Comparison of ENCODE assay signal across 9 cellular contexts in genomic region chr19:19387108-19387507, GRCh38. TPM values are rescaled to one million over a fixed set of nuclear protein-coding genes. Genes with fewer than 3 reads are reported as not detected.
DNase-seq lines count a peak whose midpoint lies in the region; ATAC-seq and TF ChIP-seq lines count a peak whose summit lies in the region.
"Had no signal": no experiment of that assay in that cellular context is flagged by ENCODE, and none has a peak within 500 bp of the region (broad histone marks: within the 10 kb centered on the region; RNA-seq: fewer than 3 reads in every experiment).

No MANE protein-coding gene starts in this region.

- H4K20me1 ChIP-seq in HCT116 (ENCODE audit: insufficient read depth) (no peaks in the 10 kb centered on the region), smooth muscle cell (ENCODE audit: low read depth) (peaks cover 7% of the 10 kb centered on the region)

- H3K9ac ChIP-seq in HCT116 (ENCODE audit: low read length) (peak overlapping the region; percentile 97), smooth muscle cell (ENCODE audit: low read depth) (peak overlapping the region; percentile 96)

- peak overlapping the region; percentile 92 to 94 for H3K4me3 ChIP-seq in HCT116 (replicated peaks in 1 of 2; ENCODE audit: low read depth in 1 of 2, low read length in 2 of 2)
- peak overlapping the region; percentile 84 for H3K4me3 ChIP-seq in WERI-Rb-1 (ENCODE audit: low read depth, low read length)
- peak overlapping the region; percentile 77 to 94 for H3K4me3 ChIP-seq in foreskin fibroblast (ENCODE audit: low read depth in 1 of 2, low read length in 2 of 2)
- peak overlapping the region; percentile 85 for H3K4me3 ChIP-seq in smooth muscle cell

- no peak overlapping the region for H2AFZ ChIP-seq in HCT116 (ENCODE audit: low read depth, low read length, poor library complexity, severe bottlenecking)
- no peak overlapping the region for H2AFZ ChIP-seq in smooth muscle cell (ENCODE audit: low read depth)

- intact Hi-C loops in HCT116 (cut with micrococcal nuclease): no loop called here

- no peak for TF ChIP-seq POLR2A in HCT116 (IDR thresholded peaks at IDR 0.05; ENCODE audit: borderline replicate concordance, extremely low read depth, insufficient read depth, insufficient read length)

- TF ChIP-seq CTCF in HCT116 (IDR thresholded peaks at IDR 0.05 in 2 of 3, conservative IDR thresholded peaks at IDR 0.05 in 1 of 3; ENCODE audit: borderline replicate concordance in 1 of 3, insufficient read depth in 1 of 3, low read depth in 2 of 3, low read length in 2 of 3): no peak
- no peak for TF ChIP-seq CTCF in WERI-Rb-1 (IDR thresholded peaks at IDR 0.05; ENCODE audit: low read depth, low read length)
- no peak for TF ChIP-seq CTCF in foreskin fibroblast (IDR thresholded peaks at IDR 0.05; ENCODE audit: low read depth, low read length)
- no peak for TF ChIP-seq CTCF in smooth muscle cell (IDR thresholded peaks at IDR 0.05; ENCODE audit: borderline replicate concordance, insufficient read depth, poor library complexity, severe bottlenecking)

- H3K27me3 ChIP-seq in HCT116 (ENCODE audit: insufficient read depth, low read length): no peaks in the 10 kb centered on the region
- H3K27me3 ChIP-seq in WERI-Rb-1 (ENCODE audit: insufficient read depth, low read depth, severe bottlenecking): no peaks in the 10 kb centered on the region
- H3K27me3 ChIP-seq in smooth muscle cell (ENCODE audit: low read depth): no peaks in the 10 kb centered on the region

- peaks cover under 1% of the 10 kb centered on the region for H3F3A ChIP-seq in smooth muscle cell (ENCODE audit: low read depth)

- POLR2A ChIA-PET in HCT116 (lab: Charles Lee): interaction anchor here (0.6 to 1.3 kb wide), 3 partner anchors 10 to 277 kb away, joined by 3 to 7 read pairs (median 4); no protein-coding TSS in a partner anchor

- WGBS in smooth muscle cell (ENCODE audit: low lambda C conversion rate): 80% methylated on average over 5 of the region's 5 CpGs

- H3K36me3 ChIP-seq in HCT116 (ENCODE audit: control insufficient read depth in 1 of 2, insufficient read depth in 2 of 2, low read length in 2 of 2) (no peaks in the 10 kb centered on the region), WERI-Rb-1 (peaks cover 5% of the 10 kb centered on the region), smooth muscle cell (ENCODE audit: low read depth) (no peaks in the 10 kb centered on the region)

- no peak for TF ChIP-seq RAD21 in HCT116 (IDR thresholded peaks at IDR 0.05; ENCODE audit: low read depth)

- ATAC-seq in HCT116 (no peak), HG03097 (IDR thresholded peaks at IDR 0.05; ENCODE audit: low FRiP score, unreplicated experiment) (no peak), HG02970 (IDR thresholded peaks at IDR 0.05; ENCODE audit: low FRiP score, unreplicated experiment) (no peak)

- peak overlapping the region; percentile 97; the same call in 1 of the 2 replicates for H3K27ac ChIP-seq in HCT116 (ENCODE audit: low read depth, low read length)
- no peak overlapping the region for H3K27ac ChIP-seq in WERI-Rb-1
- H3K27ac ChIP-seq in smooth muscle cell (ENCODE audit: low read depth): peak overlapping the region; percentile 68

- no peaks in the 10 kb centered on the region for H3K9me3 ChIP-seq in HCT116 (ENCODE audit: control insufficient read depth in 1 of 2, insufficient read depth in 1 of 2, low read depth in 1 of 2, low read length in 2 of 2)
- peaks cover 10% of the 10 kb centered on the region for H3K9me3 ChIP-seq in WERI-Rb-1 (ENCODE audit: severe bottlenecking)
- no peaks in the 10 kb centered on the region for H3K9me3 ChIP-seq in smooth muscle cell (replicated peaks; ENCODE audit: low read depth)

- H3K4me2 ChIP-seq in HCT116 (ENCODE audit: low read length): peak overlapping the region; percentile 85
- peak overlapping the region; percentile 99 for H3K4me2 ChIP-seq in smooth muscle cell

- BruUV-seq in HCT116 (replicated peaks; lab: Mats Ljungman, UMichigan): no TSS peak

- H3K4me1 ChIP-seq in HCT116 (ENCODE audit: control insufficient read depth in 1 of 2, insufficient read depth in 2 of 2, low read length in 2 of 2) (peaks cover 19 to 34% of the 10 kb centered on the region in 2 experiments), smooth muscle cell (ENCODE audit: low read depth) (peaks cover 11% of the 10 kb centered on the region)

- H3K9me2 ChIP-seq in HCT116 (ENCODE audit: insufficient read depth): no peaks in the 10 kb centered on the region

- RAD21 ChIA-PET in HCT116 (lab: Charles Lee; ENCODE audit: low non-redundant PET in 1 of 2, low total read pairs in 2 of 2, uncharacterized antibody in 2 of 2, unreplicated experiment in 2 of 2): no interaction called here

- CTCF ChIA-PET in HCT116 (lab: Charles Lee): no interaction called here

- no peak for DNase-seq in HCT116 (ENCODE audit: low read depth, low spot score)
- no peak for DNase-seq in WERI-Rb-1
- no peak for DNase-seq in foreskin fibroblast
- DNase-seq in smooth muscle cell (lab: John Stamatoyannopoulos, UW; ENCODE audit: unreplicated experiment): no peak
- DNase-seq in NCI-H1930 (lab: John Stamatoyannopoulos, UW): no peak
- DNase-seq in KG1 (lab: John Stamatoyannopoulos, UW): no peak
- DNase-seq: activated CD4-positive, CD25-positive, alpha-beta regulatory T cell treated with anti-CD3 and anti-CD28 coated beads, Interleukin-2, amount 50 U/mL, for 72 hours had no signal

- H3K79me2 ChIP-seq in HCT116 (ENCODE audit: insufficient read depth, low read length) (peaks cover 60% of the 10 kb centered on the region), smooth muscle cell (ENCODE audit: low read depth) (peaks cover 62% of the 10 kb centered on the region)

TF ChIP-seq in HCT116, 20 proteins besides CTCF, POLR2A, EP300 and RAD21:
- TF ChIP-seq SIN3A (IDR thresholded peaks at IDR 0.05; ENCODE audit: low read depth): no peak

RNA-seq across cellular contexts. Expression of gene GATAD2A, which starts 18.4 kb away (rescaled TPM):
- total RNA-seq in HCT116 (2021; ENCODE audit: unreplicated experiment): 130 TPM
- 60.5 and 73.9 TPM in 2 replicates for polyA plus RNA-seq in HCT116 (2012)
- 26.8 and 27.1 TPM in 2 replicates for total RNA-seq in smooth muscle cell
- 27.0 and 38.3 TPM in 2 replicates for polyA plus RNA-seq in smooth muscle cell
